1 cellular context compared by ENCODE assay signal in genomic region chr19:40294560-40294959, GRCh38.
TF ChIP-seq lines count a peak whose summit lies in the region.

No MANE protein-coding gene starts in this region.

TF ChIP-seq in HepG2, 621 proteins besides CTCF, POLR2A, EP300 and RAD21:
- TF ChIP-seq, protein P1, sequence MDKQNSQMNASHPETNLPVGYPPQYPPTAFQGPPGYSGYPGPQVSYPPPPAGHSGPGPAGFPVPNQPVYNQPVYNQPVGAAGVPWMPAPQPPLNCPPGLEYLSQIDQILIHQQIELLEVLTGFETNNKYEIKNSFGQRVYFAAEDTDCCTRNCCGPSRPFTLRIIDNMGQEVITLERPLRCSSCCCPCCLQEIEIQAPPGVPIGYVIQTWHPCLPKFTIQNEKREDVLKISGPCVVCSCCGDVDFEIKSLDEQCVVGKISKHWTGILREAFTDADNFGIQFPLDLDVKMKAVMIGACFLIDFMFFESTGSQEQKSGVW (CRISPR knock-in tag; IDR thresholded peaks at IDR 0.05; ENCODE audit: borderline replicate concordance), result no peak
- TF ChIP-seq ZNF503 (CRISPR knock-in tag; IDR thresholded peaks at IDR 0.05) (no peak), ZBTB20 (CRISPR knock-in tag; IDR thresholded peaks at IDR 0.05; ENCODE audit: borderline replicate concordance, low read depth) (no peak), ZNF460 (CRISPR knock-in tag; IDR thresholded peaks at IDR 0.05; ENCODE audit: borderline replicate concordance) (no peak), IKZF1 (IDR thresholded peaks at IDR 0.05) (no peak)
